36 cellular contexts compared by ENCODE assay signal in genomic region chrX:66262807-66263206, GRCh38.
"Had no signal": no experiment of that assay in that cellular context is flagged by ENCODE, and none has a peak within 500 bp of the region (broad histone marks: within the 10 kb centered on the region; RNA-seq: fewer than 3 reads in every experiment).

No MANE protein-coding gene starts in this region.

- H3K4me3 ChIP-seq: ascending aorta, body of pancreas, breast epithelium had no signal

- H3K4me1 Mint-ChIP-seq: activated B cell treated with CpG ODN at 0.5 μM for 24 hours; activated CD4-positive, alpha-beta memory T cell treated with anti-CD3 and anti-CD28 coated beads, Interleukin-2, amount 10 ng/mL, durations not matched to agents 7 days and 5 days; activated CD4-positive, alpha-beta T cell treated with anti-CD3 and anti-CD28 coated beads for 36 hours; activated CD4-positive, alpha-beta T cell treated with anti-CD3 and anti-CD28 coated beads, Interleukin-2, amount 10 ng/mL, durations not matched to agents 7 days and 5 days; activated CD8-positive, alpha-beta memory T cell treated with anti-CD3 and anti-CD28 coated beads, Interleukin-2, amount 10 ng/mL, durations not matched to agents 7 days and 5 days; activated naive CD4-positive, alpha-beta T cell treated with anti-CD3 and anti-CD28 coated beads, Interleukin-2, amount 10 ng/mL, durations not matched to agents 7 days and 5 days; activated naive CD4-positive, alpha-beta T cell treated with anti-CD3 and anti-CD28 coated beads, Interleukin-2, amount 50 U/mL, for 24 hours; activated naive CD8-positive, alpha-beta T cell treated with anti-CD3 and anti-CD28 coated beads, Interleukin-2, amount 10 ng/mL, durations not matched to agents 7 days and 5 days; activated naive CD8-positive, alpha-beta T cell treated with anti-CD3 and anti-CD28 coated beads, Interleukin-2, amount 50 U/mL, for 24 hours had no signal

- H3K27me3 ChIP-seq: ascending aorta, body of pancreas, brain microvascular endothelial cell had no signal

- H3K4me1 ChIP-seq: ascending aorta, body of pancreas, breast epithelium had no signal

- H3K4me3 Mint-ChIP-seq: activated B cell treated with CpG ODN at 0.5 μM for 24 hours; activated CD4-positive, alpha-beta memory T cell treated with anti-CD3 and anti-CD28 coated beads, Interleukin-2, amount 10 ng/mL, durations not matched to agents 7 days and 5 days; activated CD4-positive, alpha-beta T cell treated with anti-CD3 and anti-CD28 coated beads for 36 hours; activated CD4-positive, alpha-beta T cell treated with anti-CD3 and anti-CD28 coated beads, Interleukin-2, amount 10 ng/mL, durations not matched to agents 7 days and 5 days; activated CD8-positive, alpha-beta memory T cell treated with anti-CD3 and anti-CD28 coated beads, Interleukin-2, amount 10 ng/mL, durations not matched to agents 7 days and 5 days; activated CD8-positive, alpha-beta T cell treated with anti-CD3 and anti-CD28 coated beads, Interleukin-2, amount 10 ng/mL, durations not matched to agents 7 days and 5 days; activated naive CD4-positive, alpha-beta T cell treated with anti-CD3 and anti-CD28 coated beads, Interleukin-2, amount 10 ng/mL, durations not matched to agents 7 days and 5 days; activated naive CD4-positive, alpha-beta T cell treated with anti-CD3 and anti-CD28 coated beads, Interleukin-2, amount 50 U/mL, for 24 hours; activated naive CD8-positive, alpha-beta T cell; activated naive CD8-positive, alpha-beta T cell treated with anti-CD3 and anti-CD28 coated beads, Interleukin-2, amount 10 ng/mL, durations not matched to agents 7 days and 5 days; activated naive CD8-positive, alpha-beta T cell treated with anti-CD3 and anti-CD28 coated beads, Interleukin-2, amount 50 U/mL, for 24 hours; activated T-cell treated with anti-CD3 and anti-CD28 coated beads, Interleukin-2, amount 50 U/mL, for 24 hours; T-helper 1 cell treated with Interleukin-12 subunit alpha and Interleukin-12 subunit beta and Interleukin-4 antibody, amounts not matched to agents 30 μg/mL and 1 μg/mL, for 36 hours; T-helper 2 cell treated with Interferon-gamma antibody and Interleukin-4, amounts not matched to agents 5 μg/mL and 100 μg/mL, for 36 hours had no signal

- H3K27ac Mint-ChIP-seq: activated B cell treated with CpG ODN at 0.5 μM for 24 hours; activated CD4-positive, alpha-beta memory T cell treated with anti-CD3 and anti-CD28 coated beads, Interleukin-2, amount 10 ng/mL, durations not matched to agents 7 days and 5 days; activated CD4-positive, alpha-beta T cell treated with anti-CD3 and anti-CD28 coated beads for 36 hours; activated CD4-positive, alpha-beta T cell treated with anti-CD3 and anti-CD28 coated beads, Interleukin-2, amount 10 ng/mL, durations not matched to agents 7 days and 5 days; activated CD8-positive, alpha-beta memory T cell treated with anti-CD3 and anti-CD28 coated beads, Interleukin-2, amount 10 ng/mL, durations not matched to agents 7 days and 5 days; activated CD8-positive, alpha-beta T cell treated with anti-CD3 and anti-CD28 coated beads, Interleukin-2, amount 10 ng/mL, durations not matched to agents 7 days and 5 days; activated naive CD4-positive, alpha-beta T cell treated with anti-CD3 and anti-CD28 coated beads, Interleukin-2, amount 10 ng/mL, durations not matched to agents 7 days and 5 days; activated naive CD4-positive, alpha-beta T cell treated with anti-CD3 and anti-CD28 coated beads, Interleukin-2, amount 50 U/mL, for 24 hours; activated naive CD8-positive, alpha-beta T cell; activated naive CD8-positive, alpha-beta T cell treated with anti-CD3 and anti-CD28 coated beads, Interleukin-2, amount 10 ng/mL, durations not matched to agents 7 days and 5 days; activated naive CD8-positive, alpha-beta T cell treated with anti-CD3 and anti-CD28 coated beads, Interleukin-2, amount 50 U/mL, for 24 hours; activated T-cell treated with anti-CD3 and anti-CD28 coated beads, Interleukin-2, amount 50 U/mL, for 24 hours; activated T-helper 2 cell treated with anti-CD3 and anti-CD28 coated beads, Interferon-gamma antibody, Interleukin-2, Interleukin-4, amounts not matched to agents 10 μg/mL and 5 μg/mL and 100 μg/mL, durations not matched to agents 14 hours and 24 hours and 36 hours; T-helper 1 cell treated with Interleukin-12 subunit alpha and Interleukin-12 subunit beta and Interleukin-4 antibody, amounts not matched to agents 30 μg/mL and 1 μg/mL, for 36 hours; T-helper 2 cell treated with Interferon-gamma antibody and Interleukin-4, amounts not matched to agents 5 μg/mL and 100 μg/mL, for 36 hours had no signal

- H3K27ac ChIP-seq: ascending aorta, body of pancreas, brain microvascular endothelial cell, breast epithelium, VCaP had no signal

- H3K9me3 ChIP-seq: body of pancreas, breast epithelium had no signal

- H3K36me3 ChIP-seq: brain microvascular endothelial cell, breast epithelium had no signal

- H3K9me3 Mint-ChIP-seq: activated B cell treated with CpG ODN at 0.5 μM for 24 hours; activated CD4-positive, alpha-beta memory T cell treated with anti-CD3 and anti-CD28 coated beads, Interleukin-2, amount 10 ng/mL, durations not matched to agents 7 days and 5 days; activated CD4-positive, alpha-beta T cell treated with anti-CD3 and anti-CD28 coated beads, Interleukin-2, amount 10 ng/mL, durations not matched to agents 7 days and 5 days; activated naive CD4-positive, alpha-beta T cell treated with anti-CD3 and anti-CD28 coated beads, Interleukin-2, amount 10 ng/mL, durations not matched to agents 7 days and 5 days; activated naive CD4-positive, alpha-beta T cell treated with anti-CD3 and anti-CD28 coated beads, Interleukin-2, amount 50 U/mL, for 24 hours; activated naive CD8-positive, alpha-beta T cell treated with anti-CD3 and anti-CD28 coated beads, Interleukin-2, amount 10 ng/mL, durations not matched to agents 7 days and 5 days; activated naive CD8-positive, alpha-beta T cell treated with anti-CD3 and anti-CD28 coated beads, Interleukin-2, amount 50 U/mL, for 24 hours; activated T-cell treated with anti-CD3 and anti-CD28 coated beads, Interleukin-2, amount 50 U/mL, for 24 hours; activated T-helper 2 cell treated with anti-CD3 and anti-CD28 coated beads, Interferon-gamma antibody, Interleukin-2, Interleukin-4, amounts not matched to agents 10 μg/mL and 5 μg/mL and 100 μg/mL, durations not matched to agents 14 hours and 24 hours and 36 hours; T-helper 1 cell treated with Interleukin-12 subunit alpha and Interleukin-12 subunit beta and Interleukin-4 antibody, amounts not matched to agents 30 μg/mL and 1 μg/mL, for 36 hours; T-helper 2 cell treated with Interferon-gamma antibody and Interleukin-4, amounts not matched to agents 5 μg/mL and 100 μg/mL, for 36 hours had no signal

- H3K27me3 Mint-ChIP-seq: activated B cell treated with CpG ODN at 0.5 μM for 24 hours; activated CD4-positive, alpha-beta memory T cell treated with anti-CD3 and anti-CD28 coated beads, Interleukin-2, amount 10 ng/mL, durations not matched to agents 7 days and 5 days; activated CD4-positive, alpha-beta T cell treated with anti-CD3 and anti-CD28 coated beads for 36 hours; activated CD4-positive, alpha-beta T cell treated with anti-CD3 and anti-CD28 coated beads, Interleukin-2, amount 10 ng/mL, durations not matched to agents 7 days and 5 days; activated CD8-positive, alpha-beta memory T cell treated with anti-CD3 and anti-CD28 coated beads, Interleukin-2, amount 10 ng/mL, durations not matched to agents 7 days and 5 days; activated naive CD4-positive, alpha-beta T cell treated with anti-CD3 and anti-CD28 coated beads, Interleukin-2, amount 10 ng/mL, durations not matched to agents 7 days and 5 days; activated naive CD4-positive, alpha-beta T cell treated with anti-CD3 and anti-CD28 coated beads, Interleukin-2, amount 50 U/mL, for 24 hours; activated naive CD8-positive, alpha-beta T cell treated with anti-CD3 and anti-CD28 coated beads, Interleukin-2, amount 10 ng/mL, durations not matched to agents 7 days and 5 days had no signal

- ATAC-seq: activated CD4-positive, alpha-beta T cell treated with anti-CD3 and anti-CD28 coated beads for 36 hours; activated CD8-positive, alpha-beta memory T cell treated with anti-CD3 and anti-CD28 coated beads, Interleukin-2, amount 10 ng/mL, durations not matched to agents 7 days and 5 days; activated CD8-positive, alpha-beta T cell treated with anti-CD3 and anti-CD28 coated beads, Interleukin-2, amount 10 ng/mL, durations not matched to agents 7 days and 5 days; activated naive CD8-positive, alpha-beta T cell treated with anti-CD3 and anti-CD28 coated beads, Interleukin-2, amount 50 U/mL, for 24 hours; body of pancreas had no signal

- DNase-seq: activated B cell treated with CpG ODN at 0.5 μM for 24 hours; activated CD4-positive, alpha-beta memory T cell treated with anti-CD3 and anti-CD28 coated beads, Interleukin-2, amount 10 ng/mL, durations not matched to agents 7 days and 5 days; activated CD4-positive, alpha-beta T cell treated with anti-CD3 and anti-CD28 coated beads for 36 hours; activated CD4-positive, alpha-beta T cell treated with anti-CD3 and anti-CD28 coated beads for 48 hours; activated CD4-positive, alpha-beta T cell treated with anti-CD3 and anti-CD28 coated beads, Interleukin-2, amount 10 ng/mL, durations not matched to agents 7 days and 5 days; activated CD4-positive, alpha-beta T cell treated with anti-CD3 and anti-CD28 coated beads, Interleukin-2, amount 50 U/mL, for 48 hours; activated CD4-positive, CD25-positive, alpha-beta regulatory T cell treated with anti-CD3 and anti-CD28 coated beads, Interleukin-2, amount 50 U/mL, for 72 hours; activated CD8-positive, alpha-beta memory T cell treated with anti-CD3 and anti-CD28 coated beads for 24 hours; activated CD8-positive, alpha-beta memory T cell treated with anti-CD3 and anti-CD28 coated beads, Interleukin-2, amount 10 ng/mL, durations not matched to agents 7 days and 5 days; activated CD8-positive, alpha-beta memory T cell treated with anti-CD3 and anti-CD28 coated beads, Interleukin-2, amount 50 U/mL, for 48 hours; activated CD8-positive, alpha-beta T cell treated with anti-CD3 and anti-CD28 coated beads, Interleukin-2, amount 10 ng/mL, durations not matched to agents 7 days and 5 days; activated effector memory CD4-positive, alpha-beta T cell treated with Interleukin-2 at 50 U/mL for 16 hours; activated gamma-delta T cell; activated naive CD4-positive, alpha-beta T cell treated with anti-CD3 and anti-CD28 coated beads, Interleukin-2, amount 10 ng/mL, durations not matched to agents 7 days and 5 days; activated naive CD4-positive, alpha-beta T cell treated with Interleukin-2 at 50 U/mL for 16 hours; activated naive CD8-positive, alpha-beta T cell treated with anti-CD3 and anti-CD28 coated beads, Interleukin-2, amount 10 ng/mL, durations not matched to agents 7 days and 5 days; activated naive CD8-positive, alpha-beta T cell treated with anti-CD3 and anti-CD28 coated beads, Interleukin-2, amount 50 U/mL, for 24 hours; activated T-cell treated with anti-CD3 and anti-CD28 coated beads, Interleukin-2, amount 50 U/mL, for 24 hours; activated T-cell treated with anti-CD3 and anti-CD28 coated beads, Interleukin-2, amount 50 U/mL, for 48 hours; amygdala; anterior cingulate cortex; body of pancreas; brain microvascular endothelial cell; central memory CD4-positive, alpha-beta T cell; T-helper 1 cell; T-helper 2 cell; T-helper 9 cell had no signal

- FAIRE-seq: TTC549 had no signal

- H3K36me3 Mint-ChIP-seq: activated CD8-positive, alpha-beta memory T cell treated with anti-CD3 and anti-CD28 coated beads, Interleukin-2, amount 10 ng/mL, durations not matched to agents 7 days and 5 days; activated naive CD4-positive, alpha-beta T cell treated with anti-CD3 and anti-CD28 coated beads, Interleukin-2, amount 10 ng/mL, durations not matched to agents 7 days and 5 days; activated naive CD4-positive, alpha-beta T cell treated with anti-CD3 and anti-CD28 coated beads, Interleukin-2, amount 50 U/mL, for 24 hours; activated naive CD8-positive, alpha-beta T cell treated with anti-CD3 and anti-CD28 coated beads, Interleukin-2, amount 10 ng/mL, durations not matched to agents 7 days and 5 days had no signal
